In the genomic region with DNA sequence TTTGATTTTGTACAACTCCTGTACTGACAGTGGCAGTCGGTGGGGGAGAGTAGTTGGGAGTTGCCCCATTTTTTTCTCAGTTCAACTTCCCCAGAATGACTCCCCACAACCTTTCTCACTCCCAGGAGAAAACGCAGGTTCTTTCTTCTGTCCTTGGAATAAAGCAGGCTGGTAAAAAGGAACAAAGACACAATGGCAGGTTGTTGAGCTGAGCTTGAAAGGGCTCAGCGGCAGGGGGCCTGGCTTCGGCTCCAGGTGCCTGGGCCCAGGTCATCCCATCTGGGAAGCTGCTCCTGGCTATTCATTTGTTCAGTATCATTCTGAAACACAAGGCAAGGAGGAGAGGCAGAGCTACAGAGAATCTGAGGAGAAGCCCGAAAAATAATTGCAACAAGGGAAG, we compare ENCODE assay signal across 33 cellular contexts. TPM values are rescaled to one million over a fixed set of nuclear protein-coding genes. Genes with fewer than 3 reads are reported as not detected.
"Had no signal": no experiment of that assay in that cellular context is flagged by ENCODE, and none has a peak within 500 bp of the region (broad histone marks: within the 10 kb centered on the region; RNA-seq: fewer than 3 reads in every experiment).

No MANE protein-coding gene starts in this region.

- H3K36me3 ChIP-seq: adrenal gland, ascending aorta, brain microvascular endothelial cell, esophagus muscularis mucosa, left lung, sigmoid colon, stomach, suprapubic skin, tibial nerve had no signal

- H3K4me1 ChIP-seq: adrenal gland, ascending aorta, esophagus muscularis mucosa, left lung, sigmoid colon, stomach, suprapubic skin, tibial nerve had no signal

- H3K4me1 Mint-ChIP-seq: stimulated activated memory B cell treated with anti-CD40 and anti-IgM and Interleukin-4, amounts not matched to agents 10 μg/mL and 1 μg/mL and 100 μg/mL, for 72 hours had no signal

- H3K27ac ChIP-seq: adrenal gland, ascending aorta, brain microvascular endothelial cell, esophagus muscularis mucosa, left lung, sigmoid colon, stomach, suprapubic skin, tibial nerve had no signal

- H3K4me3 ChIP-seq: adrenal gland, ascending aorta, esophagus muscularis mucosa, left lung, lung, sigmoid colon, smooth muscle cell, stomach, suprapubic skin, tibial nerve had no signal

- DNase-seq: activated CD4-positive, alpha-beta T cell treated with anti-CD3 and anti-CD28 coated beads for 4 hours; activated CD4-positive, alpha-beta T cell treated with anti-CD3 and anti-CD28 coated beads, Interleukin-2, amount 50 U/mL, for 48 hours; activated CD4-positive, CD25-positive, alpha-beta regulatory T cell; activated CD8-positive, alpha-beta memory T cell treated with anti-CD3 and anti-CD28 coated beads, Interleukin-2, amount 50 U/mL, for 48 hours; activated naive CD4-positive, alpha-beta T cell; activated T-cell treated with anti-CD3 and anti-CD28 coated beads, Interleukin-2, amount 50 U/mL, for 4 hours; adrenal gland; brain microvascular endothelial cell; caudate nucleus; effector memory CD4-positive, alpha-beta T cell; immature natural killer cell; left lung; naive B cell; retina; sigmoid colon; stimulated activated CD4-positive, alpha-beta T cell treated with anti-CD3 and anti-CD28 coated beads, Interleukin-15, amount 100 ng/mL, for 24 hours; stomach; T1000 had no signal

- H3K27ac Mint-ChIP-seq: activated naive CD8-positive, alpha-beta T cell; activated T-helper 2 cell treated with anti-CD3 and anti-CD28 coated beads, Interferon-gamma antibody, Interleukin-2, Interleukin-4, amounts not matched to agents 10 μg/mL and 5 μg/mL and 100 μg/mL, durations not matched to agents 14 hours and 24 hours and 36 hours; stimulated activated memory B cell treated with anti-CD40 and anti-IgM and Interleukin-4, amounts not matched to agents 10 μg/mL and 1 μg/mL and 100 μg/mL, for 72 hours had no signal

- H3K36me3 Mint-ChIP-seq: activated naive CD8-positive, alpha-beta T cell; naive B cell; stimulated activated memory B cell treated with anti-CD40 and anti-IgM and Interleukin-4, amounts not matched to agents 10 μg/mL and 1 μg/mL and 100 μg/mL, for 72 hours had no signal

- ATAC-seq: activated T-cell treated with anti-CD3 and anti-CD28 coated beads, Interleukin-2, amount 50 U/mL, for 4 hours; left lung; stimulated activated memory B cell treated with anti-CD40 and anti-IgM and Interleukin-4, amounts not matched to agents 10 μg/mL and 1 μg/mL and 100 μg/mL, for 72 hours had no signal

- H3K9me3 Mint-ChIP-seq: activated T-cell treated with anti-CD3 and anti-CD28 coated beads, Interleukin-2, amount 50 U/mL, for 4 hours; activated T-helper 2 cell treated with anti-CD3 and anti-CD28 coated beads, Interferon-gamma antibody, Interleukin-2, Interleukin-4, amounts not matched to agents 10 μg/mL and 5 μg/mL and 100 μg/mL, durations not matched to agents 14 hours and 24 hours and 36 hours; immature natural killer cell; naive B cell; stimulated activated memory B cell treated with anti-CD40 and anti-IgM and Interleukin-4, amounts not matched to agents 10 μg/mL and 1 μg/mL and 100 μg/mL, for 72 hours had no signal

- H3K27me3 ChIP-seq: adrenal gland, ascending aorta, esophagus muscularis mucosa, left lung, sigmoid colon, stomach, suprapubic skin, tibial nerve had no signal

- H3K4me3 Mint-ChIP-seq: activated naive CD8-positive, alpha-beta T cell; activated T-cell treated with anti-CD3 and anti-CD28 coated beads, Interleukin-2, amount 50 U/mL, for 4 hours; immature natural killer cell; stimulated activated memory B cell treated with anti-CD40 and anti-IgM and Interleukin-4, amounts not matched to agents 10 μg/mL and 1 μg/mL and 100 μg/mL, for 72 hours had no signal

- H3K9me3 ChIP-seq: adrenal gland, ascending aorta, esophagus muscularis mucosa, left lung, sigmoid colon, stomach, suprapubic skin, tibial nerve had no signal

RNA-seq across cellular contexts. Expression of a gene that starts 46.1 kb away (rescaled TPM):
- total RNA-seq: activated T-cell treated with anti-CD3 and anti-CD28 coated beads, Interleukin-2, amount 50 U/mL, for 4 hours; activated T-helper 2 cell treated with anti-CD3 and anti-CD28 coated beads, Interferon-gamma antibody, Interleukin-2, Interleukin-4, amounts not matched to agents 10 μg/mL and 5 μg/mL and 100 μg/mL, durations not matched to agents 14 hours and 24 hours and 36 hours; adrenal gland; ascending aorta; dermis microvascular lymphatic vessel endothelial cell; esophagus muscularis mucosa; kidney epithelial cell; left lung; lung; mesenteric fat pad; mucosa of gallbladder; omental fat pad; posterior vena cava; sigmoid colon; smooth muscle cell; stomach; suprapubic skin; tibial nerve had no signal
